10 cellular contexts compared by ENCODE assay signal in the genomic region with DNA sequence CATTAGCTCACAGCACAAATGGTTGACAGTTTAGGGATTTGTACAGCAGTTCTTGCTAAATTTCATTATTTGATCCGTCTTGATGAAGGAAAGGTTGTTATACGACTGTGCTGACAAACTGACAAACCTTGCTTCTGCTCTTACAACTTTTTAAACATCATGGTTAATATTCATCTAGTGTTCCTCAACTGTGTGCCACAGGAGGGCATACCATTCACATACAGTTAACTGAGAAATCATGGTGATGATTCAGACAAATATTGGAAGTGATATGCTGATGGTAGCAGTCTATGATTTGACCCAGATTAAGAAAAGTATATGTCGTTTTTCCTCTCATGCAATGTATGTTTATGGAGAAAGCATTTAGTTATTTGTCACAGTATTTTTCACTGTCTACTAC.
A peak's percentile ranks its signal among the peaks of the same experiment; 100 is the strongest.
DNase-seq lines count a peak whose midpoint lies in the region; ATAC-seq and TF ChIP-seq lines count a peak whose summit lies in the region.
"Had no signal": no experiment of that assay in that cellular context is flagged by ENCODE, and none has a peak within 500 bp of the region (broad histone marks: within the 10 kb centered on the region; RNA-seq: fewer than 3 reads in every experiment).

No MANE protein-coding gene starts in this region.

- H3K4me1 Mint-ChIP-seq in nephron: no peaks in the 10 kb centered on the region
- H3K4me1 Mint-ChIP-seq: activated naive CD8-positive, alpha-beta T cell treated with anti-CD3 and anti-CD28 coated beads, Interleukin-2, amount 10 ng/mL, durations not matched to agents 7 days and 5 days had no signal

- ATAC-seq in GM18498 (IDR thresholded peaks at IDR 0.05; ENCODE audit: unreplicated experiment) (no peak), HG02973 (IDR thresholded peaks at IDR 0.05; ENCODE audit: unreplicated experiment) (no peak)

- TF ChIP-seq CTCF in nephron (IDR thresholded peaks at IDR 0.05; ENCODE audit: unreplicated experiment in 3 of 3): peak; percentile 19 to 34 (median 32)

- H3K27ac Mint-ChIP-seq in nephron: peak overlapping the region; percentile 55 to 87 (median 71)
- H3K27ac Mint-ChIP-seq: activated naive CD8-positive, alpha-beta T cell treated with anti-CD3 and anti-CD28 coated beads, Interleukin-2, amount 10 ng/mL, durations not matched to agents 7 days and 5 days had no signal

- H3K4me3 Mint-ChIP-seq in nephron: no peak overlapping the region
- H3K4me3 Mint-ChIP-seq: activated naive CD8-positive, alpha-beta T cell treated with anti-CD3 and anti-CD28 coated beads, Interleukin-2, amount 10 ng/mL, durations not matched to agents 7 days and 5 days had no signal

- peaks cover 10% of the 10 kb centered on the region for H3K36me3 Mint-ChIP-seq in nephron (ENCODE audit: low read depth)
- H3K36me3 Mint-ChIP-seq: activated naive CD8-positive, alpha-beta T cell treated with anti-CD3 and anti-CD28 coated beads, Interleukin-2, amount 10 ng/mL, durations not matched to agents 7 days and 5 days had no signal

- peaks cover 3% of the 10 kb centered on the region for H3K9me3 Mint-ChIP-seq in nephron

- peak; percentile 8 for DNase-seq in NCI-H1092 treated with DMSO at 0.1 percent for 48 hours (lab: John Stamatoyannopoulos, UW)
- DNase-seq in NCI-H1092 (lab: John Stamatoyannopoulos, UW): no peak
- DNase-seq in NCI-H446 treated with DMSO at 0.1 percent for 48 hours (lab: John Stamatoyannopoulos, UW): peak; percentile 11
- DNase-seq in astrocyte of the hippocampus (ENCODE audit: low read depth, low spot score): peak; percentile 26
- DNase-seq in germinal center (ENCODE audit: low spot score): no peak
- DNase-seq: activated CD4-positive, alpha-beta T cell treated with anti-CD3 and anti-CD28 coated beads, Interleukin-2, amount 50 U/mL, for 1 hour; activated naive CD8-positive, alpha-beta T cell treated with anti-CD3 and anti-CD28 coated beads, Interleukin-2, amount 10 ng/mL, durations not matched to agents 7 days and 5 days had no signal

- H3K27me3 Mint-ChIP-seq in nephron (ENCODE audit: low read depth): no peaks in the 10 kb centered on the region
- H3K27me3 Mint-ChIP-seq: activated naive CD8-positive, alpha-beta T cell treated with anti-CD3 and anti-CD28 coated beads, Interleukin-2, amount 10 ng/mL, durations not matched to agents 7 days and 5 days had no signal

Comparison
In these comparisons a context has a peak if more than half of its experiments do, and no peak if none do; other contexts are left out.
1. DNase-seq: peak in NCI-H1092 treated with DMSO at 0.1 percent for 48 hours (single experiment), NCI-H446 treated with DMSO at 0.1 percent for 48 hours (single experiment) and astrocyte of the hippocampus (single experiment); none in NCI-H1092 (single experiment) and germinal center (single experiment).